ENCODE assay signal across 26 cellular contexts in genomic region chr14:88546621-88547385, GRCh38. TPM values are rescaled to one million over a fixed set of nuclear protein-coding genes. Genes with fewer than 3 reads are reported as not detected.
DNase-seq lines count a peak whose midpoint lies in the region; ATAC-seq and TF ChIP-seq lines count a peak whose summit lies in the region.
"Had no signal": no experiment of that assay in that cellular context is flagged by ENCODE, and none has a peak within 500 bp of the region (broad histone marks: within the 10 kb centered on the region; RNA-seq: fewer than 3 reads in every experiment).

No MANE protein-coding gene starts in this region.

- DNase-seq in fibroblast of peridontal ligament (ENCODE audit: extremely low read depth) (peak; percentile 45), nephron progenitor cell (no peak), heart left ventricle (no peak), ovary (no peak), smooth muscle cell (lab: John Stamatoyannopoulos, UW; ENCODE audit: unreplicated experiment) (no peak)
- DNase-seq: activated B cell treated with CpG ODN at 0.5 μM for 24 hours; activated CD4-positive, alpha-beta T cell treated with anti-CD3 and anti-CD28 coated beads, Interleukin-2, amount 50 U/mL, for 4 hours; anterior cingulate cortex; C1 segment of cervical spinal cord; EL; esophagus squamous epithelium; KG1; lower lobe of right lung; NCI-H748 treated with DMSO at 0.1 percent for 48 hours; stimulated activated CD4-positive, alpha-beta T cell treated with anti-CD3 and anti-CD28 coated beads, Interleukin-12 subunit alpha, Interleukin-12 subunit beta, amount 100 ng/mL, for 4 hours; stimulated activated CD4-positive, alpha-beta T cell treated with anti-CD3 and anti-CD28 coated beads, Interleukin-4, amount 100 ng/mL, for 24 hours; stimulated activated naive CD4-positive, alpha-beta T cell treated with Interleukin-2 at 50 U/mL for 16 hours; T-helper 9 cell had no signal

- peaks cover 15% of the 10 kb centered on the region for H3K4me1 Mint-ChIP-seq in nephron progenitor cell

- no peaks in the 10 kb centered on the region for H3F3A ChIP-seq in smooth muscle cell (ENCODE audit: low read depth)

- H3K36me3 ChIP-seq in heart left ventricle (peaks cover 0 to 74% (median 25%) of the 10 kb centered on the region in 9 donors), ovary (no peaks in the 10 kb centered on the region), smooth muscle cell (ENCODE audit: low read depth) (peaks cover 13% of the 10 kb centered on the region)

- H3K27ac Mint-ChIP-seq in nephron progenitor cell = peak overlapping the region; percentile 62
- H3K27ac Mint-ChIP-seq: activated B cell treated with CpG ODN at 0.5 μM for 24 hours; activated naive CD4-positive, alpha-beta T cell treated with anti-CD3 and anti-CD28 coated beads, Interleukin-2, amount 50 U/mL, for 24 hours had no signal

- H2AFZ ChIP-seq in smooth muscle cell (ENCODE audit: low read depth) = no peak overlapping the region

- TF ChIP-seq CTCF in nephron progenitor cell (IDR thresholded peaks at IDR 0.05) (no peak), heart left ventricle (IDR thresholded peaks at IDR 0.05) (no peak), ovary (IDR thresholded peaks at IDR 0.05) (no peak), smooth muscle cell (IDR thresholded peaks at IDR 0.05; ENCODE audit: borderline replicate concordance, insufficient read depth, poor library complexity, severe bottlenecking) (no peak)

- H3K9me3 Mint-ChIP-seq in nephron progenitor cell = no peaks in the 10 kb centered on the region
- H3K9me3 Mint-ChIP-seq: activated B cell treated with CpG ODN at 0.5 μM for 24 hours; activated naive CD4-positive, alpha-beta T cell treated with anti-CD3 and anti-CD28 coated beads, Interleukin-2, amount 50 U/mL, for 24 hours had no signal

- no peak overlapping the region for H3K4me2 ChIP-seq in smooth muscle cell

- H3K4me3 ChIP-seq in heart left ventricle (no peak overlapping the region), ovary (no peak overlapping the region), smooth muscle cell (no peak overlapping the region)
- H3K4me3 ChIP-seq: cardiac muscle cell, esophagus squamous epithelium, gastroesophageal sphincter, lower lobe of right lung, right atrium auricular region, thoracic aorta had no signal

- WGBS in heart left ventricle, 4 donors = 67 to 77% (median 73%) methylated on average over 4 of the region's 4 CpGs
- 65 to 80% (median 69%) methylated on average over 4 of the region's 4 CpGs for WGBS in ovary, 3 donors
- WGBS in smooth muscle cell (ENCODE audit: low lambda C conversion rate) = 94% methylated on average over 4 of the region's 4 CpGs

- no peak overlapping the region for H3K9ac ChIP-seq in smooth muscle cell (ENCODE audit: low read depth)

- H3K9me3 ChIP-seq in heart left ventricle = no peaks in the 10 kb centered on the region
- H3K9me3 ChIP-seq in ovary = no peaks in the 10 kb centered on the region
- H3K9me3 ChIP-seq in smooth muscle cell (replicated peaks; ENCODE audit: low read depth) = no peaks in the 10 kb centered on the region
- H3K9me3 ChIP-seq: esophagus squamous epithelium, gastroesophageal sphincter, lower lobe of right lung, right atrium auricular region, thoracic aorta had no signal

- H4K20me1 ChIP-seq in smooth muscle cell (ENCODE audit: low read depth) = peaks cover 47% of the 10 kb centered on the region

- H3K27ac ChIP-seq in heart left ventricle (no peak overlapping the region), ovary (no peak overlapping the region), smooth muscle cell (ENCODE audit: low read depth) (no peak overlapping the region)
- H3K27ac ChIP-seq: cardiac muscle cell, esophagus squamous epithelium, gastroesophageal sphincter, lower lobe of right lung, thoracic aorta had no signal

- TF ChIP-seq EP300 in ovary (IDR thresholded peaks at IDR 0.05) = no peak

- no peaks in the 10 kb centered on the region for H3K27me3 Mint-ChIP-seq in nephron progenitor cell (ENCODE audit: low read depth, poor library complexity)

- TF ChIP-seq POLR2A in heart left ventricle (IDR thresholded peaks at IDR 0.05) = no peak
- no peak for TF ChIP-seq POLR2A in ovary (IDR thresholded peaks at IDR 0.05)

- intact Hi-C loops in heart left ventricle (cut with DNase I) = no loop called here
- intact Hi-C loops in ovary (cut with DNase I) = no loop called here

- H3K4me3 Mint-ChIP-seq in nephron progenitor cell = no peak overlapping the region
- H3K4me3 Mint-ChIP-seq: activated B cell treated with CpG ODN at 0.5 μM for 24 hours; activated naive CD4-positive, alpha-beta T cell treated with anti-CD3 and anti-CD28 coated beads, Interleukin-2, amount 50 U/mL, for 24 hours had no signal

- H3K36me3 Mint-ChIP-seq in nephron progenitor cell (ENCODE audit: low read depth) = peaks cover 53% of the 10 kb centered on the region
- H3K36me3 Mint-ChIP-seq: activated naive CD4-positive, alpha-beta T cell treated with anti-CD3 and anti-CD28 coated beads, Interleukin-2, amount 50 U/mL, for 24 hours had no signal

- H3K27me3 ChIP-seq in heart left ventricle (peaks cover 0 to 11% (median 0%) of the 10 kb centered on the region in 9 donors), ovary (no peaks in the 10 kb centered on the region), smooth muscle cell (ENCODE audit: low read depth) (no peaks in the 10 kb centered on the region)
- H3K27me3 ChIP-seq: cardiac muscle cell, gastroesophageal sphincter, right atrium auricular region had no signal

- peaks cover 74% of the 10 kb centered on the region for H3K79me2 ChIP-seq in smooth muscle cell (ENCODE audit: low read depth)

- ATAC-seq in GM18868 (IDR thresholded peaks at IDR 0.05; ENCODE audit: unreplicated experiment) (peak; percentile 66), HG02973 (IDR thresholded peaks at IDR 0.05; ENCODE audit: unreplicated experiment) (peak; percentile 60), heart left ventricle (no peak), HG02610 (IDR thresholded peaks at IDR 0.05; ENCODE audit: unreplicated experiment) (no peak)
- ATAC-seq: gastroesophageal sphincter had no signal

- H3K4me1 ChIP-seq in heart left ventricle = peaks cover 0 to 55% (median 35%) of the 10 kb centered on the region in 12 donors
- peaks cover 1% of the 10 kb centered on the region for H3K4me1 ChIP-seq in ovary (ENCODE audit: insufficient read depth)
- no peaks in the 10 kb centered on the region for H3K4me1 ChIP-seq in smooth muscle cell (ENCODE audit: low read depth)

RNA-seq across cellular contexts. Expression of gene PTPN21, which starts 8.0 kb away (rescaled TPM):
- total RNA-seq in heart left ventricle = 10 to 100 TPM; 21.1 to 68.3 (median 34.2) TPM
- polyA plus RNA-seq in heart left ventricle = 10 to 100 TPM in 1 of 2 donors, 1 to 10 TPM in 1; 9.4 to 12.2 TPM
- total RNA-seq in ovary = 10 to 100 TPM; 12.0 to 42.6 (median 26.3) TPM
- polyA plus RNA-seq in ovary = 10 to 100 TPM; 19.1 to 76.7 TPM
- total RNA-seq in smooth muscle cell = 11.7 and 12.2 TPM in 2 replicates
- 8.1 and 11.0 TPM in 2 replicates for polyA plus RNA-seq in smooth muscle cell

RNA-seq across cellular contexts. Expression of gene ZC3H14, which starts 16.0 kb away (rescaled TPM):
- total RNA-seq in heart left ventricle = 10 to 100 TPM; 36.8 to 62.7 (median 44.7) TPM
- polyA plus RNA-seq in heart left ventricle = 10 to 100 TPM; 27.6 to 38.3 TPM
- total RNA-seq in ovary = 10 to 100 TPM; 50.4 to 63.2 (median 57.1) TPM
- 10 to 100 TPM; 30.2 to 61.7 TPM for polyA plus RNA-seq in ovary
- 51.9 and 59.1 TPM in 2 replicates for total RNA-seq in smooth muscle cell
- 40.9 and 43.0 TPM in 2 replicates for polyA plus RNA-seq in smooth muscle cell

Comparison
In these comparisons a context has a peak if more than half of its experiments do, and no peak if none do; other contexts are left out.
1. ATAC-seq: peak in GM18868 (single experiment) and HG02973 (single experiment); none in heart left ventricle (0 of 4) and HG02610 (single experiment).